5 cellular contexts compared by ENCODE assay signal in genomic region chr18:47800756-47801155, GRCh38.
"Had no signal": no experiment of that assay in that cellular context is flagged by ENCODE, and none has a peak within 500 bp of the region (broad histone marks: within the 10 kb centered on the region; RNA-seq: fewer than 3 reads in every experiment).

No MANE protein-coding gene starts in this region.

- H3K27ac Mint-ChIP-seq: GM23338, H9, IgD-negative memory B cell had no signal

- H3K4me3 Mint-ChIP-seq: GM23338, H9, IgD-negative memory B cell had no signal

- ATAC-seq: GM23338 had no signal

- H3K4me3 ChIP-seq: GM23338 had no signal

- DNase-seq: H9, HCEC 1CT, KBM-7 had no signal

- H3K4me1 Mint-ChIP-seq: IgD-negative memory B cell had no signal
